8 cellular contexts compared by ENCODE assay signal in the genomic region with DNA sequence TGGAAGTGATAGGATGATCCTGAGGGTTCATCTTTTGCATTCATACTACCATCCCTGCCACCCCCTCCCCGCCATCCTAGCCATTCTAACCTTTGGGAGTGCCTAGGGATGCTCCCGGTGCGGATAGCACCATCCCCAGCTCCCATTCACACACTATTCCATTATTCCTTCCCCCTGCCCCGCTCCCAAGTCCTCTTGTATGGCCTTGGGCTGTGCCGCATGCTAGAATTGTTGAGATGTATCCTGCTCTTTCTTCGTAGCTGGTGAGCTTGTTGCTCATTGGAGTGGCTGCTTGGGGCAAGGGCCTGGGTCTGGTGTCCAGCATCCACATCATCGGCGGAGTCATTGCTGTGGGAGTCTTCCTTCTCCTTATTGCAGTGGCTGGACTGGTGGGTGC.
A peak's percentile ranks its signal among the peaks of the same experiment; 100 is the strongest.
DNase-seq lines count a peak whose midpoint lies in the region; ATAC-seq, FAIRE-seq and TF ChIP-seq lines count a peak whose summit lies in the region.

No MANE protein-coding gene starts in this region.

- ATAC-seq in GM18511 (IDR thresholded peaks at IDR 0.05; ENCODE audit: unreplicated experiment), result no peak

- peak overlapping the region; percentile 85 for H3K27ac ChIP-seq in VCaP

- peak overlapping the region; percentile 93 for H3K4me3 ChIP-seq in skeletal muscle cell (ENCODE audit: low read depth, low read length)

- DNase-seq in H54 (ENCODE audit: insufficient read length, low spot score) (no peak), foreskin melanocyte (peak; percentile 41), skeletal muscle cell (ENCODE audit: low read depth) (no peak), NCI-H2227 (lab: John Stamatoyannopoulos, UW; ENCODE audit: unreplicated experiment) (no peak), HK-2 (ENCODE audit: unreplicated experiment) (no peak), islet precursor cell (no peak)

- no peak for FAIRE-seq in H54 (lab: Jason Lieb, UNC)

- TF ChIP-seq POLR2A in H54 (IDR thresholded peaks at IDR 0.05; ENCODE audit: low read depth, low read length), result 0 out of 2 replicates have a peak, but pooled peaks have one; percentile 1

- TF ChIP-seq CTCF in VCaP (conservative IDR thresholded peaks at IDR 0.05), result no peak
